ENCODE assay signal across 22 cellular contexts in the genomic region with DNA sequence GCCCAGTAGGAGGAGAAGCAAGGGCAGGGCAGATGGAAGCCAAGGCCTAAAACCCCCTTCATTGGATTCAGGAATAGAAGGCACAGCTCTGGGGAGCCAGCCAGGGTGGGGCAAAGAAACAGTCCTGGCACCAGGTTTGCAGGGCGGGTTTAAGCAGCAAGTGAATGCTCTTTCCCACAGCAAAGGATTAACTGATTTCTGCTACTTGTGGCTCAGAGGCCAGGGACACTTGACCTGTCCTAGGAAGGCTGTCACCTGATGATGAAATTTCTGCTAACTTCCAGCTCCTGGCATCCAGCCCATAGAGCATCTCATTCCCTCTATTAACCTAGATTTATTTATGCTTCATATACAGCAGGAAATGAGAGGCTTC. TPM values are rescaled to one million over a fixed set of nuclear protein-coding genes. Genes with fewer than 3 reads are reported as not detected.
DNase-seq lines count a peak whose midpoint lies in the region; ATAC-seq lines count a peak whose summit lies in the region.
"Had no signal": no experiment of that assay in that cellular context is flagged by ENCODE, and none has a peak within 500 bp of the region (broad histone marks: within the 10 kb centered on the region; RNA-seq: fewer than 3 reads in every experiment).

No MANE protein-coding gene starts in this region.

- H3K36me3 Mint-ChIP-seq in activated naive CD8-positive, alpha-beta T cell treated with anti-CD3 and anti-CD28 coated beads, Interleukin-2, amount 50 U/mL, for 24 hours (ENCODE audit: low read depth): no peaks in the 10 kb centered on the region
- H3K36me3 Mint-ChIP-seq in naive thymus-derived CD8-positive, alpha-beta T cell: peaks cover 0 to 2% (median 0%) of the 10 kb centered on the region in 3 donors
- H3K36me3 Mint-ChIP-seq: activated CD8-positive, alpha-beta memory T cell treated with anti-CD3 and anti-CD28 coated beads, Interleukin-2, amount 10 ng/mL, durations not matched to agents 7 days and 5 days; neural progenitor cell had no signal

- H3K4me3 Mint-ChIP-seq in activated naive CD8-positive, alpha-beta T cell treated with anti-CD3 and anti-CD28 coated beads, Interleukin-2, amount 50 U/mL, for 24 hours: peak overlapping the region; percentile 21
- H3K4me3 Mint-ChIP-seq in naive thymus-derived CD8-positive, alpha-beta T cell: peak overlapping the region in 8 of 10 donors; percentile 36 to 79 (median 54)
- H3K4me3 Mint-ChIP-seq: activated CD8-positive, alpha-beta memory T cell treated with anti-CD3 and anti-CD28 coated beads, Interleukin-2, amount 10 ng/mL, durations not matched to agents 7 days and 5 days; neural progenitor cell had no signal

- ATAC-seq in activated naive CD8-positive, alpha-beta T cell treated with anti-CD3 and anti-CD28 coated beads, Interleukin-2, amount 50 U/mL, for 24 hours: no peak
- ATAC-seq in naive thymus-derived CD8-positive, alpha-beta T cell: peak in 1 of 2 donors; percentile 26
- ATAC-seq in HG03521 (IDR thresholded peaks at IDR 0.05; ENCODE audit: unreplicated experiment): no peak

- POLR2A ChIA-PET in naive thymus-derived CD8-positive, alpha-beta T cell (lab: Charles Lee): interaction anchor here (0.9 to 2.0 kb wide), 5 partner anchors 9 to 18 kb away, joined by 4 to 5 read pairs (median 4); no protein-coding TSS in a partner anchor

- DNase-seq in DMS 273 (lab: John Stamatoyannopoulos, UW; ENCODE audit: unreplicated experiment) (peak; percentile 78), DMS 273 treated with DMSO at 0.1 percent for 48 hours (lab: John Stamatoyannopoulos, UW) (no peak), ELR (ENCODE audit: low read depth) (peak; percentile 13), MG63 (no peak), NCI-H1048 (lab: John Stamatoyannopoulos, UW) (no peak)
- no peak for DNase-seq in activated naive CD8-positive, alpha-beta T cell treated with anti-CD3 and anti-CD28 coated beads, Interleukin-2, amount 50 U/mL, for 24 hours
- DNase-seq in naive thymus-derived CD8-positive, alpha-beta T cell: no peak
- DNase-seq: activated gamma-delta T cell, colonic mucosa, DND-41, NCI-H146, T-helper 9 cell had no signal

- no peak overlapping the region for H3K4me3 ChIP-seq in MG63
- H3K4me3 ChIP-seq: BLaER1 treated with 17β-estradiol and CSF1 and Interleukin-3, amounts not matched to agents 10 nM and 100 nM; colonic mucosa; neural progenitor cell; thyroid gland had no signal

- no peaks in the 10 kb centered on the region for H3K27me3 Mint-ChIP-seq in activated naive CD8-positive, alpha-beta T cell treated with anti-CD3 and anti-CD28 coated beads, Interleukin-2, amount 50 U/mL, for 24 hours
- H3K27me3 Mint-ChIP-seq in naive thymus-derived CD8-positive, alpha-beta T cell: peaks cover 0 to 2% (median 0%) of the 10 kb centered on the region in 5 donors
- H3K27me3 Mint-ChIP-seq: activated CD8-positive, alpha-beta memory T cell treated with anti-CD3 and anti-CD28 coated beads, Interleukin-2, amount 10 ng/mL, durations not matched to agents 7 days and 5 days had no signal

- H3K9me3 ChIP-seq in MG63: no peaks in the 10 kb centered on the region
- H3K9me3 ChIP-seq: BLaER1 treated with 17β-estradiol and CSF1 and Interleukin-3, amounts not matched to agents 10 nM and 100 nM; colonic mucosa; thyroid gland had no signal

- H3K27ac Mint-ChIP-seq in activated naive CD8-positive, alpha-beta T cell treated with anti-CD3 and anti-CD28 coated beads, Interleukin-2, amount 50 U/mL, for 24 hours: no peak overlapping the region
- peak overlapping the region; percentile 68 to 93 (median 89) for H3K27ac Mint-ChIP-seq in naive thymus-derived CD8-positive, alpha-beta T cell
- H3K27ac Mint-ChIP-seq: activated CD8-positive, alpha-beta memory T cell treated with anti-CD3 and anti-CD28 coated beads, Interleukin-2, amount 10 ng/mL, durations not matched to agents 7 days and 5 days had no signal

- H3K9me3 Mint-ChIP-seq in activated naive CD8-positive, alpha-beta T cell treated with anti-CD3 and anti-CD28 coated beads, Interleukin-2, amount 50 U/mL, for 24 hours: no peaks in the 10 kb centered on the region
- H3K9me3 Mint-ChIP-seq in naive thymus-derived CD8-positive, alpha-beta T cell: no peaks in the 10 kb centered on the region
- H3K9me3 Mint-ChIP-seq: neural progenitor cell had no signal

- H3K27me3 ChIP-seq in MG63: no peaks in the 10 kb centered on the region
- H3K27me3 ChIP-seq: BLaER1 treated with 17β-estradiol and CSF1 and Interleukin-3, amounts not matched to agents 10 nM and 100 nM; colonic mucosa; foreskin keratinocyte; neural progenitor cell; thyroid gland had no signal

- no peaks in the 10 kb centered on the region for H3K36me3 ChIP-seq in MG63
- H3K36me3 ChIP-seq: BLaER1 treated with 17β-estradiol and CSF1 and Interleukin-3, amounts not matched to agents 10 nM and 100 nM; colonic mucosa; neural progenitor cell; thyroid gland had no signal

- H3K4me1 Mint-ChIP-seq in activated naive CD8-positive, alpha-beta T cell treated with anti-CD3 and anti-CD28 coated beads, Interleukin-2, amount 50 U/mL, for 24 hours: peaks cover 40% of the 10 kb centered on the region
- peaks cover 26 to 52% (median 33%) of the 10 kb centered on the region in 4 donors for H3K4me1 Mint-ChIP-seq in naive thymus-derived CD8-positive, alpha-beta T cell

RNA-seq across cellular contexts. Expression of a gene that starts 40.8 kb away (rescaled TPM):
- not detected for total RNA-seq in naive thymus-derived CD8-positive, alpha-beta T cell
- not detected for polyA plus RNA-seq in naive thymus-derived CD8-positive, alpha-beta T cell
- total RNA-seq in MG63 (2014; rRNA removed; shearing (Covaris generic); ENCODE audit: low replicate concordance): not detected in 2 replicates
- total RNA-seq: activated CD8-positive, alpha-beta memory T cell treated with anti-CD3 and anti-CD28 coated beads, Interleukin-2, amount 10 ng/mL, durations not matched to agents 7 days and 5 days; colonic mucosa; endothelial cell of umbilical vein; foreskin keratinocyte; mesenteric fat pad; NCI-H460; pulmonary artery endothelial cell; thyroid gland had no signal
- polyA plus RNA-seq: endothelial cell of umbilical vein, foreskin keratinocyte had no signal

Comparison
In these comparisons a context has a peak if more than half of its experiments do, and no peak if none do; other contexts are left out.
1. DNase-seq: peak in DMS 273 (single experiment) and ELR (single experiment); none in DMS 273 treated with DMSO at 0.1 percent for 48 hours (single experiment), activated naive CD8-positive, alpha-beta T cell treated with anti-CD3 and anti-CD28 coated beads, Interleukin-2, amount 50 U/mL, for 24 hours (single experiment), naive thymus-derived CD8-positive, alpha-beta T cell (0 of 10), MG63 (single experiment) and NCI-H1048 (single experiment).